In genomic region chr5:66587771-66588170, GRCh38 we compare ENCODE assay signal across 36 cellular contexts.
"Had no signal": no experiment of that assay in that cellular context is flagged by ENCODE, and none has a peak within 500 bp of the region (broad histone marks: within the 10 kb centered on the region; RNA-seq: fewer than 3 reads in every experiment).

No MANE protein-coding gene starts in this region.

- H3K4me3 Mint-ChIP-seq: activated B cell treated with CpG ODN at 0.5 μM for 24 hours; activated CD4-positive, alpha-beta memory T cell treated with anti-CD3 and anti-CD28 coated beads, Interleukin-2, amount 10 ng/mL, durations not matched to agents 7 days and 5 days; activated CD4-positive, alpha-beta T cell treated with anti-CD3 and anti-CD28 coated beads for 36 hours; activated CD4-positive, alpha-beta T cell treated with anti-CD3 and anti-CD28 coated beads, Interleukin-2, amount 10 ng/mL, durations not matched to agents 7 days and 5 days; activated CD8-positive, alpha-beta memory T cell treated with anti-CD3 and anti-CD28 coated beads, Interleukin-2, amount 10 ng/mL, durations not matched to agents 7 days and 5 days; activated CD8-positive, alpha-beta T cell treated with anti-CD3 and anti-CD28 coated beads, Interleukin-2, amount 10 ng/mL, durations not matched to agents 7 days and 5 days; activated naive CD4-positive, alpha-beta T cell treated with anti-CD3 and anti-CD28 coated beads for 36 hours; activated naive CD8-positive, alpha-beta T cell treated with anti-CD3 and anti-CD28 coated beads for 36 hours; activated T-cell treated with anti-CD3 and anti-CD28 coated beads, Interleukin-2, amount 50 U/mL, for 24 hours; T-helper 1 cell treated with Interleukin-12 subunit alpha and Interleukin-12 subunit beta and Interleukin-4 antibody, amounts not matched to agents 30 μg/mL and 1 μg/mL, for 36 hours; T-helper 2 cell treated with Interferon-gamma antibody and Interleukin-4, amounts not matched to agents 5 μg/mL and 100 μg/mL, for 36 hours had no signal

- H3K4me3 ChIP-seq: adrenal gland, body of pancreas, breast epithelium had no signal

- H3K27ac Mint-ChIP-seq: activated B cell treated with CpG ODN at 0.5 μM for 24 hours; activated CD4-positive, alpha-beta memory T cell treated with anti-CD3 and anti-CD28 coated beads, Interleukin-2, amount 10 ng/mL, durations not matched to agents 7 days and 5 days; activated CD4-positive, alpha-beta T cell treated with anti-CD3 and anti-CD28 coated beads for 36 hours; activated CD4-positive, alpha-beta T cell treated with anti-CD3 and anti-CD28 coated beads, Interleukin-2, amount 10 ng/mL, durations not matched to agents 7 days and 5 days; activated CD8-positive, alpha-beta memory T cell treated with anti-CD3 and anti-CD28 coated beads, Interleukin-2, amount 10 ng/mL, durations not matched to agents 7 days and 5 days; activated CD8-positive, alpha-beta T cell treated with anti-CD3 and anti-CD28 coated beads, Interleukin-2, amount 10 ng/mL, durations not matched to agents 7 days and 5 days; activated naive CD4-positive, alpha-beta T cell treated with anti-CD3 and anti-CD28 coated beads for 36 hours; activated naive CD4-positive, alpha-beta T cell treated with anti-CD3 and anti-CD28 coated beads, Interleukin-2, amount 50 U/mL, for 72 hours; activated naive CD8-positive, alpha-beta T cell treated with anti-CD3 and anti-CD28 coated beads for 36 hours; activated T-cell treated with anti-CD3 and anti-CD28 coated beads, Interleukin-2, amount 50 U/mL, for 24 hours; T-helper 1 cell treated with Interleukin-12 subunit alpha and Interleukin-12 subunit beta and Interleukin-4 antibody, amounts not matched to agents 30 μg/mL and 1 μg/mL, for 36 hours; T-helper 2 cell treated with Interferon-gamma antibody and Interleukin-4, amounts not matched to agents 5 μg/mL and 100 μg/mL, for 36 hours had no signal

- H3K27ac ChIP-seq: adrenal gland, body of pancreas, brain microvascular endothelial cell, breast epithelium, VCaP had no signal

- H3K36me3 ChIP-seq: adrenal gland, brain microvascular endothelial cell, breast epithelium had no signal

- H3K4me1 ChIP-seq: adrenal gland, body of pancreas, breast epithelium had no signal

- ATAC-seq: activated CD4-positive, alpha-beta T cell treated with anti-CD3 and anti-CD28 coated beads for 36 hours; activated CD8-positive, alpha-beta memory T cell treated with anti-CD3 and anti-CD28 coated beads, Interleukin-2, amount 10 ng/mL, durations not matched to agents 7 days and 5 days; activated CD8-positive, alpha-beta T cell treated with anti-CD3 and anti-CD28 coated beads, Interleukin-2, amount 10 ng/mL, durations not matched to agents 7 days and 5 days; activated naive CD4-positive, alpha-beta T cell treated with anti-CD3 and anti-CD28 coated beads, Interleukin-2, amount 50 U/mL, for 72 hours; body of pancreas had no signal

- H3K36me3 Mint-ChIP-seq: activated CD8-positive, alpha-beta memory T cell treated with anti-CD3 and anti-CD28 coated beads, Interleukin-2, amount 10 ng/mL, durations not matched to agents 7 days and 5 days; activated naive CD4-positive, alpha-beta T cell treated with anti-CD3 and anti-CD28 coated beads, Interleukin-2, amount 50 U/mL, for 72 hours; activated naive CD8-positive, alpha-beta T cell treated with anti-CD3 and anti-CD28 coated beads for 36 hours had no signal

- H3K27me3 ChIP-seq: adrenal gland, body of pancreas, brain microvascular endothelial cell, breast epithelium had no signal

- H3K9me3 ChIP-seq: adrenal gland, body of pancreas, breast epithelium had no signal

- FAIRE-seq: astrocyte, colon, TTC549 had no signal

- H3K4me1 Mint-ChIP-seq: activated CD4-positive, alpha-beta memory T cell treated with anti-CD3 and anti-CD28 coated beads, Interleukin-2, amount 10 ng/mL, durations not matched to agents 7 days and 5 days; activated CD4-positive, alpha-beta T cell treated with anti-CD3 and anti-CD28 coated beads for 36 hours; activated CD4-positive, alpha-beta T cell treated with anti-CD3 and anti-CD28 coated beads, Interleukin-2, amount 10 ng/mL, durations not matched to agents 7 days and 5 days; activated CD8-positive, alpha-beta memory T cell treated with anti-CD3 and anti-CD28 coated beads, Interleukin-2, amount 10 ng/mL, durations not matched to agents 7 days and 5 days; activated naive CD8-positive, alpha-beta T cell treated with anti-CD3 and anti-CD28 coated beads for 36 hours had no signal

- H3K9me3 Mint-ChIP-seq: activated B cell treated with CpG ODN at 0.5 μM for 24 hours; activated CD4-positive, alpha-beta memory T cell treated with anti-CD3 and anti-CD28 coated beads, Interleukin-2, amount 10 ng/mL, durations not matched to agents 7 days and 5 days; activated CD4-positive, alpha-beta T cell treated with anti-CD3 and anti-CD28 coated beads, Interleukin-2, amount 10 ng/mL, durations not matched to agents 7 days and 5 days; activated naive CD4-positive, alpha-beta T cell treated with anti-CD3 and anti-CD28 coated beads for 36 hours; activated naive CD4-positive, alpha-beta T cell treated with anti-CD3 and anti-CD28 coated beads, Interleukin-2, amount 50 U/mL, for 72 hours; activated naive CD8-positive, alpha-beta T cell treated with anti-CD3 and anti-CD28 coated beads for 36 hours; activated T-cell treated with anti-CD3 and anti-CD28 coated beads, Interleukin-2, amount 50 U/mL, for 24 hours; T-helper 1 cell treated with Interleukin-12 subunit alpha and Interleukin-12 subunit beta and Interleukin-4 antibody, amounts not matched to agents 30 μg/mL and 1 μg/mL, for 36 hours; T-helper 2 cell treated with Interferon-gamma antibody and Interleukin-4, amounts not matched to agents 5 μg/mL and 100 μg/mL, for 36 hours had no signal

- DNase-seq: activated B cell treated with CpG ODN at 0.5 μM for 24 hours; activated CD4-positive, alpha-beta memory T cell treated with anti-CD3 and anti-CD28 coated beads, Interleukin-2, amount 10 ng/mL, durations not matched to agents 7 days and 5 days; activated CD4-positive, alpha-beta T cell treated with anti-CD3 and anti-CD28 coated beads for 1 hour; activated CD4-positive, alpha-beta T cell treated with anti-CD3 and anti-CD28 coated beads for 36 hours; activated CD4-positive, alpha-beta T cell treated with anti-CD3 and anti-CD28 coated beads for 48 hours; activated CD4-positive, alpha-beta T cell treated with anti-CD3 and anti-CD28 coated beads, Interleukin-2, amount 10 ng/mL, durations not matched to agents 7 days and 5 days; activated CD4-positive, alpha-beta T cell treated with anti-CD3 and anti-CD28 coated beads, Interleukin-2, amount 50 U/mL, for 48 hours; activated CD8-positive, alpha-beta memory T cell treated with anti-CD3 and anti-CD28 coated beads for 24 hours; activated CD8-positive, alpha-beta memory T cell treated with anti-CD3 and anti-CD28 coated beads, Interleukin-2, amount 10 ng/mL, durations not matched to agents 7 days and 5 days; activated CD8-positive, alpha-beta memory T cell treated with anti-CD3 and anti-CD28 coated beads, Interleukin-2, amount 50 U/mL, for 48 hours; activated CD8-positive, alpha-beta T cell treated with anti-CD3 and anti-CD28 coated beads, Interleukin-2, amount 10 ng/mL, durations not matched to agents 7 days and 5 days; activated effector memory CD4-positive, alpha-beta T cell treated with anti-CD3 and anti-CD28 coated beads, Interleukin-2, amount 50 U/mL, for 16 hours; activated gamma-delta T cell treated with Interleukin-2 at 50 U/mL for 16 hours; activated naive CD4-positive, alpha-beta T cell; activated naive CD4-positive, alpha-beta T cell treated with anti-CD3 and anti-CD28 coated beads for 36 hours; activated naive CD4-positive, alpha-beta T cell treated with anti-CD3 and anti-CD28 coated beads, Interleukin-2, amount 50 U/mL, for 16 hours; activated naive CD8-positive, alpha-beta T cell treated with anti-CD3 and anti-CD28 coated beads for 36 hours; activated T-cell treated with anti-CD3 and anti-CD28 coated beads, Interleukin-2, amount 50 U/mL, for 24 hours; activated T-cell treated with anti-CD3 and anti-CD28 coated beads, Interleukin-2, amount 50 U/mL, for 48 hours; adrenal gland; amniotic stem cell; aorta; body of pancreas; brain microvascular endothelial cell; central memory CD4-positive, alpha-beta T cell; T-helper 1 cell; T-helper 2 cell; T-helper 9 cell had no signal
